25 cellular contexts compared by ENCODE assay signal in genomic region chr11:111305871-111306270, GRCh38. TPM values are rescaled to one million over a fixed set of nuclear protein-coding genes. Genes with fewer than 3 reads are reported as not detected.
A peak's percentile ranks its signal among the peaks of the same experiment; 100 is the strongest.
DNase-seq lines count a peak whose midpoint lies in the region; ATAC-seq, FAIRE-seq and TF ChIP-seq lines count a peak whose summit lies in the region.
"Had no signal": no experiment of that assay in that cellular context is flagged by ENCODE, and none has a peak within 500 bp of the region (broad histone marks: within the 10 kb centered on the region; RNA-seq: fewer than 3 reads in every experiment).

No MANE protein-coding gene starts in this region.

- H2AFZ ChIP-seq in GM12878 (ENCODE audit: control insufficient read depth, low read depth, low read length): no peak overlapping the region
- H2AFZ ChIP-seq: GM23248 had no signal

- no peak overlapping the region for H3K4me3 ChIP-seq in BE2C (ENCODE audit: low read depth, low read length)
- no peak overlapping the region for H3K4me3 ChIP-seq in HFF-Myc (replicated peaks; ENCODE audit: low read depth, low read length)
- no peak overlapping the region for H3K4me3 ChIP-seq in GM12878
- no peak overlapping the region for H3K4me3 ChIP-seq in right lobe of liver
- H3K4me3 ChIP-seq: GM23248, HAP-1, Peyer's patch had no signal

- TF ChIP-seq EP300 in GM12878 (IDR thresholded peaks at IDR 0.05; ENCODE audit: borderline replicate concordance in 1 of 2, control insufficient read depth in 1 of 2, low read depth in 2 of 2, low read length in 2 of 2): no peak

- H3K9ac ChIP-seq in GM12878 (ENCODE audit: control insufficient read depth, insufficient read depth, low read length): no peak overlapping the region
- H3K9ac ChIP-seq: GM23248, SK-N-SH had no signal

- CTCF ChIA-PET in GM12878 (lab: Yijun Ruan, JAX): interaction anchor here (1.2 to 1.5 kb wide), 2 partner anchors 19 to 118 kb away, joined by 4 to 5 read pairs; no protein-coding TSS in a partner anchor

- H3K4me1 ChIP-seq in BE2C (no peaks in the 10 kb centered on the region), GM12878 (ENCODE audit: control insufficient read depth, insufficient read depth, low read length) (no peaks in the 10 kb centered on the region), right lobe of liver (peaks cover 0 to 43% (median 18%) of the 10 kb centered on the region in 4 donors)
- H3K4me1 ChIP-seq: HAP-1 had no signal

- H3K9me3 ChIP-seq in BE2C (no peaks in the 10 kb centered on the region), GM12878 (replicated peaks; ENCODE audit: control insufficient read depth, insufficient read depth, low read length) (no peaks in the 10 kb centered on the region), right lobe of liver (no peaks in the 10 kb centered on the region)
- H3K9me3 ChIP-seq: HAP-1, Peyer's patch, SK-N-SH had no signal

- intact Hi-C loops in GM12878 (cut with micrococcal nuclease; ENCODE audit: unreplicated experiment): no loop called here
- intact Hi-C loops in right lobe of liver (cut with DNase I): no loop called here

- RAD21 ChIA-PET in GM12878 (lab: Charles Lee; ENCODE audit: unreplicated experiment): no interaction called here

- no peaks in the 10 kb centered on the region for H3K79me2 ChIP-seq in GM12878 (ENCODE audit: control insufficient read depth, insufficient read depth, low read length)

- ATAC-seq in GM12878 (peak; percentile 46; the same call in 2 of the 3 replicates), right lobe of liver (no peak), HG02610 (IDR thresholded peaks at IDR 0.05; ENCODE audit: unreplicated experiment) (no peak)

- DNase-seq in BE2C (no peak), HFF-Myc (ENCODE audit: extremely low read depth, low read depth) (no peak), NOMO-1 (lab: John Stamatoyannopoulos, UW; ENCODE audit: unreplicated experiment in 2 of 2) (peak; percentile 37 to 48), GM12878 (ENCODE audit: low read depth, low spot score) (no peak), right lobe of liver (no peak), GM13976 (ENCODE audit: low spot score) (no peak)
- DNase-seq: ACHN, DMS 273 treated with DMSO at 0.1 percent for 48 hours, GDM1, GM23248, IMR-90, NCI-H1048, NCI-H1436, NCI-H1930, NCI-H226, NCI-H524, Peyer's patch, SK-N-SH had no signal

- SMC1A ChIA-PET in GM12878 (lab: Charles Lee; ENCODE audit: uncharacterized antibody, unreplicated experiment): interaction anchor here (0.8 to 0.9 kb wide), 2 partner anchors 22 to 529 kb away, joined by 3 read pairs; no protein-coding TSS in a partner anchor

- no peaks in the 10 kb centered on the region for H4K20me1 ChIP-seq in GM12878 (ENCODE audit: control insufficient read depth, insufficient read depth)

- H3K27me3 ChIP-seq in BE2C (peaks cover 91% of the 10 kb centered on the region), GM12878 (replicated peaks in 1 of 2; ENCODE audit: control insufficient read depth in 2 of 2, insufficient read depth in 2 of 2, low read length in 1 of 2) (no peaks in the 10 kb centered on the region; a peak in 1 of 4 replicates), right lobe of liver (no peaks in the 10 kb centered on the region)
- H3K27me3 ChIP-seq: Peyer's patch had no signal

- POLR2A ChIA-PET in GM12878 (lab: Charles Lee): no interaction called here

- 0 out of 2 replicates have a peak, but pooled peaks have one; percentile 13 for TF ChIP-seq CTCF in BE2C (IDR thresholded peaks at IDR 0.05; ENCODE audit: low read depth, low read length)
- TF ChIP-seq CTCF in HFF-Myc (IDR thresholded peaks at IDR 0.05; ENCODE audit: low read depth, low read length, missing control alignments): peak; percentile 6
- no peak; a peak in 1 of 6 replicates for TF ChIP-seq CTCF in GM12878 (IDR thresholded peaks at IDR 0.05 in 2 of 3, conservative IDR thresholded peaks at IDR 0.05 in 1 of 3; ENCODE audit: control insufficient read depth in 2 of 3, extremely low read depth in 1 of 3, insufficient read depth in 1 of 3, low read depth in 3 of 3, low read length in 3 of 3)
- TF ChIP-seq CTCF in right lobe of liver (IDR thresholded peaks at IDR 0.05): no peak
- TF ChIP-seq CTCF in GM13976 (IDR thresholded peaks at IDR 0.05; ENCODE audit: borderline replicate concordance, control extremely low read depth, extremely low read depth, insufficient read depth, missing control alignments): no peak

- no peaks in the 10 kb centered on the region for H3K36me3 ChIP-seq in BE2C
- H3K36me3 ChIP-seq in GM12878 (ENCODE audit: control insufficient read depth in 2 of 2, insufficient read depth in 2 of 2, low read length in 1 of 2): no peaks in the 10 kb centered on the region
- no peaks in the 10 kb centered on the region for H3K36me3 ChIP-seq in right lobe of liver
- H3K36me3 ChIP-seq: HAP-1, Peyer's patch had no signal

- no peak overlapping the region for H3K4me2 ChIP-seq in GM12878 (ENCODE audit: control insufficient read depth, insufficient read depth)
- H3K4me2 ChIP-seq: SK-N-SH had no signal

- in situ Hi-C loops in GM12878 (cut with MboI) (no loop called here), GM13976 (cut with MboI; ENCODE audit: low sequenced_read_pairs, unreplicated experiment) (no loop called here)

- BruUV-seq in GM12878 (replicated peaks; lab: Mats Ljungman, UMichigan): no TSS peak

- H3K27ac ChIP-seq in GM12878 (ENCODE audit: control insufficient read depth, insufficient read depth) (no peak overlapping the region), right lobe of liver (no peak overlapping the region)
- H3K27ac ChIP-seq: GM23248, Peyer's patch had no signal

- 34% methylated on average over 4 of the region's 4 CpGs for WGBS in GM12878 (ENCODE audit: insufficient coverage, insufficient replicate concordance, low lambda C conversion rate, missing lambda C conversion rate)
- 82% methylated on average over 4 of the region's 4 CpGs for WGBS in right lobe of liver (ENCODE audit: insufficient coverage, low coverage, low lambda C conversion rate, missing lambda C conversion rate)

- 0 out of 2 replicates have a peak, but pooled peaks have one; percentile 7 for TF ChIP-seq RAD21 in GM12878 (IDR thresholded peaks at IDR 0.05; ENCODE audit: insufficient read depth, low read depth, low read length)

- FAIRE-seq in GM12878 (lab: Jason Lieb, UNC): no peak
- FAIRE-seq: GM19239, HTR-8/SVneo had no signal

- TF ChIP-seq POLR2A in GM12878 (IDR thresholded peaks at IDR 0.05; ENCODE audit: low read depth, low read length) (no peak), right lobe of liver (IDR thresholded peaks at IDR 0.05) (no peak)

TF ChIP-seq in GM12878, 131 proteins besides CTCF, POLR2A, EP300 and RAD21 (continues in another document):
- TF ChIP-seq WRNIP1 (IDR thresholded peaks at IDR 0.05; ENCODE audit: borderline replicate concordance, low read depth, low read length) (no peak), MLLT1 (IDR thresholded peaks at IDR 0.05) (no peak), POLR2AphosphoS5 (IDR thresholded peaks at IDR 0.05; ENCODE audit: low read length) (no peak), ELK1 (IDR thresholded peaks at IDR 0.05; ENCODE audit: low read depth, low read length) (no peak), JUNB (IDR thresholded peaks at IDR 0.05) (no peak)

RNA-seq across cellular contexts. Expression of gene POU2AF3, which starts 7.5 kb away (rescaled TPM):
- polyA plus RNA-seq in BE2C (2012; ENCODE audit: insufficient read depth, insufficient read length, low read depth): not detected
- total RNA-seq in GM12878 (2013; cell fraction: nucleolus; rRNA removed): not detected in 2 replicates
- total RNA-seq in GM12878 (2014; rRNA removed) (0.17 TPM in 1 of 2 replicates, not detected in the other), GM12878 (2014; rRNA removed; fragmentation: Illumina TruSeq; extraction: Trizol) (not detected in 2 replicates), GM12878 (2021) (not detected in 2 replicates), right lobe of liver (under 1 TPM; 0.39 to 0.86 (median 0.52) TPM)
- not detected for polyA plus RNA-seq in GM12878 (2011; ENCODE audit: low read depth)
- polyA plus RNA-seq in GM12878 (2011; rRNA removed) (0.09 TPM in 1 of 2 replicates, not detected in the other), GM12878 (2014; fragmentation: Illumina TruSeq; extraction: Trizol) (not detected in 2 replicates), GM12878 (2014; fragmentation: Nextera tagmentation; extraction: Ambion mirVana) (not detected), GM12878 (2014; rRNA removed) (not detected in 2 replicates), GM12878 (2016; fragmentation: Nextera tagmentation; extraction: Ambion mirVana) (under 1 TPM in 1 of 2 experiments, not detected in 1; 0.17 TPM)
- 0.05 TPM in 1 of 2 replicates, not detected in the other for polyA plus RNA-seq in GM12878 (2011; cell fraction: cytosol; rRNA removed)
- polyA plus RNA-seq in GM12878 (2011; cell fraction: nucleus; rRNA removed): 0.45 TPM in 1 of 2 replicates, not detected in the other
- 0.22 and 0.27 TPM in 2 replicates for polyA plus RNA-seq in GM12878 (2012)
- polyA minus RNA-seq in GM12878 (2011; rRNA and poly(A)+ RNA removed): not detected in 2 replicates
- polyA minus RNA-seq in GM12878 (2011; cell fraction: cytosol; rRNA and poly(A)+ RNA removed): not detected in 2 replicates
- polyA minus RNA-seq in GM12878 (2011; cell fraction: nucleus; rRNA and poly(A)+ RNA removed): not detected in 2 replicates
- total RNA-seq: Daoy, GM23248, IMR-90, LHCN-M2 had no signal
- polyA plus RNA-seq: CD14-positive monocyte, GM23248 had no signal

Comparison
In these comparisons a context has a peak if more than half of its experiments do, and no peak if none do; other contexts are left out.
1. DNase-seq: peak in NOMO-1 (2 of 2); none in BE2C (single experiment), HFF-Myc (single experiment), GM12878 (single experiment), right lobe of liver (0 of 3) and GM13976 (single experiment).
2. CTCF ChIP-seq: peak in BE2C (single experiment) and HFF-Myc (single experiment); none in GM12878 (0 of 3), right lobe of liver (0 of 4) and GM13976 (single experiment).